ENCODE assay signal across 8 cellular contexts in the genomic region with DNA sequence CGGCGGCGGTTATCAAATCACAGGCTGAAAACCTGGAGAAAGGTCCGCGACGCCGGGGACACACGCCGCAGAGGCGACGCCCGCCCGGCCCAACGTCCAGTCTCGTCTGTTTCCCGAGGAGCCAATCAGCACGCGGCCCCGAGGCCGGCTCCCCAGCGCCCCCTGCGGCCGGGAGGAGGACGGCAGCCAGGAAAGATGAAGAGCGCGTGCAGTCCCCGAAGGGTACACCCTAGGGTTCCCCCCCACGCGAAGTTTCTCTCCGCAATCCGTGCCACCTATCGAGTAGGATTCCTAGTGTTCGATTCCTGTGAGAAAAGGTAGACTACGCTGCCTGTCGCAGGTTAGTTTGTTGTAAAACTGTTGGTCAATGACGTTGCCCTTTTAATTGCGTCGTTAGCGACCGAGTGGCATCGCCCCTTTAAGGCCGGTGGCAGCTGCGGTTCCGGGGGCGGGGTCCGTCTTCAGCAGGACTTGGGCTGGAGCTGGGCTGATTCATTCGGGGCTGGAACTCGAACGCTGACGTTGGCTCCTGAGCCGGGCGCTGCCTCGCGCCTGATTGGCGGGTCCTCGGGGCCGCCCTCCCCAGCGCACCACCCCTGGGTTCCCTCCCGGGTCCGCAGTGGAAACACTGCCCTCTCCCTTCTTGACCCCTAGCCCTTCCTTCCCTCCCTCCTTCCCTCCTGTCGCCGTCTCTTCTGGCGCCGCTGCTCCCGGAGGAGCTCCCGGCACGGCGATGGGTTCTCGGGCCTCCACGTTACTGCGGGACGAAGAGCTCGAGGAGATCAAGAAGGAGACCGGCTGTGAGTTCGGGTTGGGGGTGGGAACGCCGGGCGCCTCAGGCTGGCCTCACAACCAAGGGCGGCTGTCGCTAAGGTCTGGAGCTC. TPM values are rescaled to one million over a fixed set of nuclear protein-coding genes. Genes with fewer than 3 reads are reported as not detected.
DNase-seq lines count a peak whose midpoint lies in the region; ATAC-seq and TF ChIP-seq lines count a peak whose summit lies in the region.

TSS of gene CHP1 (plus strand) at position 619 of the 884 bp plus-strand sequence. CDS start at position 734, 115 bp downstream.
A gene with protein sequence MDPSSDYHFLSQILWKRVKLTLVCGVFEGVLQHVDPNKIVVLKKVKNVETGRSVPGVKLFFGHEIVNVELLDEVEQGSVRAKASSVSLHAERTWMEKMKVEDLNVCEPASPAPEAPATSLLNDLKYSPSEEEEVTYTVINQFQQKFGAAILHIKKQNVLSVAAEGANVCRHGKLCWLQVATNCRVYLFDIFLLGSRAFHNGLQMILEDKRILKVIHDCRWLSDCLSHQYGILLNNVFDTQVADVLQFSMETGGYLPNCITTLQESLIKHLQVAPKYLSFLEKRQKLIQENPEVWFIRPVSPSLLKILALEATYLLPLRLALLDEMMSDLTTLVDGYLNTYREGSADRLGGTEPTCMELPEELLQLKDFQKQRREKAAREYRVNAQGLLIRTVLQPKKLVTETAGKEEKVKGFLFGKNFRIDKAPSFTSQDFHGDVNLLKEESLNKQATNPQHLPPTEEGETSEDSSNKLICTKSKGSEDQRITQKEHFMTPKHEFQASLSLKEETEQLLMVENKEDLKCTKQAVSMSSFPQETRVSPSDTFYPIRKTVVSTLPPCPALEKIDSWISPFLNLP (minus strand): TSS at position 108 of the 884 bp plus-strand sequence. CDS start 4,182 bp downstream, outside the sequence.

- no peaks in the 10 kb centered on the region for H3K36me3 ChIP-seq in SK-N-MC (ENCODE audit: insufficient read depth, low read length)
- no peaks in the 10 kb centered on the region for H3K36me3 ChIP-seq in suprapubic skin

- H3K9ac ChIP-seq in SK-N-MC (ENCODE audit: insufficient read length), result peak within 1 kb of the TSS; percentile 88

- no peaks in the 10 kb centered on the region for H3K36me3 Mint-ChIP-seq in activated naive CD4-positive, alpha-beta T cell treated with anti-CD3 and anti-CD28 coated beads, Interleukin-2, amount 50 U/mL, for 24 hours

- no peaks in the 10 kb centered on the region for H3K9me3 ChIP-seq in SK-N-MC (ENCODE audit: low read depth, low read length)
- no peaks in the 10 kb centered on the region for H3K9me3 ChIP-seq in suprapubic skin

- TF ChIP-seq POLR2A in suprapubic skin (IDR thresholded peaks at IDR 0.05), result peak; percentile 30 to 34

- peaks cover 26% of the 10 kb centered on the region for H3K4me1 Mint-ChIP-seq in activated naive CD4-positive, alpha-beta T cell treated with anti-CD3 and anti-CD28 coated beads, Interleukin-2, amount 50 U/mL, for 24 hours

- peak within 1 kb of the TSS; percentile 90 for H3K4me3 Mint-ChIP-seq in activated naive CD4-positive, alpha-beta T cell treated with anti-CD3 and anti-CD28 coated beads, Interleukin-2, amount 50 U/mL, for 24 hours

- peak; percentile 94 for DNase-seq in GM10266 (ENCODE audit: extremely low spot score)
- DNase-seq in NCI-H1048 (lab: John Stamatoyannopoulos, UW), result peak; percentile 94
- DNase-seq in SK-N-MC (ENCODE audit: low read depth, low spot score), result peak; percentile 50
- peak; percentile 90 for DNase-seq in glomerular endothelial cell (ENCODE audit: extremely low read depth, low read depth, low spot score)
- peak; percentile 70 to 98 (median 94) for DNase-seq in nucleus accumbens (lab: John Stamatoyannopoulos, UW)
- DNase-seq in suprapubic skin (ENCODE audit: low spot score in 2 of 2), result peak; percentile 99

- no peaks in the 10 kb centered on the region for H3K27me3 ChIP-seq in suprapubic skin

- ATAC-seq in HG02588 (IDR thresholded peaks at IDR 0.05; ENCODE audit: unreplicated experiment), result peak; percentile 93

- peaks cover 27% of the 10 kb centered on the region for H3K4me1 ChIP-seq in suprapubic skin

- no peaks in the 10 kb centered on the region for H3K9me3 Mint-ChIP-seq in activated naive CD4-positive, alpha-beta T cell treated with anti-CD3 and anti-CD28 coated beads, Interleukin-2, amount 50 U/mL, for 24 hours

- H3K4me3 ChIP-seq in SK-N-MC, result peak within 1 kb of the TSS; percentile 100
- H3K4me3 ChIP-seq in suprapubic skin, result peak within 1 kb of the TSS; percentile 79

- TF ChIP-seq CTCF in GM10266 (IDR thresholded peaks at IDR 0.05; ENCODE audit: control insufficient read depth, insufficient read depth, low read depth, missing control alignments) (peak; percentile 88), suprapubic skin (IDR thresholded peaks at IDR 0.05) (peak; percentile 82 to 99)

- WGBS in suprapubic skin, result under 1% methylated on average over 50 of the region's 80 CpGs

- H3K27ac Mint-ChIP-seq in activated naive CD4-positive, alpha-beta T cell treated with anti-CD3 and anti-CD28 coated beads, Interleukin-2, amount 50 U/mL, for 24 hours, result peak within 1 kb of the TSS; percentile 93

- H3K27me3 Mint-ChIP-seq in activated naive CD4-positive, alpha-beta T cell treated with anti-CD3 and anti-CD28 coated beads, Interleukin-2, amount 50 U/mL, for 24 hours, result no peaks in the 10 kb centered on the region

- H3K27ac ChIP-seq in SK-N-MC (peak within 1 kb of the TSS; percentile 59; the same call in 1 of the 2 replicates), suprapubic skin (peak within 1 kb of the TSS; percentile 92)

- TF ChIP-seq EP300 in suprapubic skin (IDR thresholded peaks at IDR 0.05), result no peak

RNA-seq across cellular contexts. Expression of gene CHP1, which starts in this region (rescaled TPM):
- total RNA-seq in glomerular endothelial cell (96.6 and 167 TPM in 2 replicates), suprapubic skin (100 to 1,000 TPM; 103 to 187 (median 166) TPM)

RNA-seq across cellular contexts. Expression of the second gene that starts in this region (rescaled TPM):
- total RNA-seq in glomerular endothelial cell (0.53 TPM in 1 of 2 replicates, not detected in the other), suprapubic skin (under 1 TPM in 1 of 4 donors, not detected in 3; 0.32 TPM)

Comparison
In these comparisons a context has a peak if more than half of its experiments do, and no peak if none do; other contexts are left out.
1. Peak in every context shown above with its lines: DNase-seq, ATAC-seq, H3K4me3 ChIP-seq and H3K27ac ChIP-seq.